Comparison of ENCODE assay signal across 3 cellular contexts in the genomic region with DNA sequence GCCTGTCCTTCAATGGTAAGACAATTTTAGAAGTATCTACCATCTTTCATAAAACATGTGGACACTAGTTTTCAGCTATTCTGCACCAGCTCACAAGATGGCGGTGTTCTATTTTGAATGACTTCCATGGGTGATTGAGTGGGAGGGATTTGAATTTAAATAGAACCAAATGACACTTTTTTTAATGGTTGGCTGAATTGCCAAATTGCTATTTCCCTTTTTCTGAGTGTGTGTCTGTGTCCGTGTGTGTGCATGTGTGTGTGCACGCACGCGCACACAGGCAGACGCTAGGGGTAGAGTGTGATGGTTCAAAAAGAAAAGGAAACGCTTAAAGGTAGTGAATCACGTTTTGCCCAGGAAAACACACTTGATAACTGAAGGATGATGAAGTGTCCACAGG.
TF ChIP-seq lines count a peak whose summit lies in the region.

No MANE protein-coding gene starts in this region.

TF ChIP-seq in SK-N-SH, 30 proteins besides CTCF, POLR2A, EP300 and RAD21 (continued from another document):
- TF ChIP-seq TCF12 (IDR thresholded peaks at IDR 0.05) = no peak
- no peak for TF ChIP-seq FOSL2 (IDR thresholded peaks at IDR 0.05; ENCODE audit: borderline replicate concordance, low read depth)
- TF ChIP-seq, protein P1, sequence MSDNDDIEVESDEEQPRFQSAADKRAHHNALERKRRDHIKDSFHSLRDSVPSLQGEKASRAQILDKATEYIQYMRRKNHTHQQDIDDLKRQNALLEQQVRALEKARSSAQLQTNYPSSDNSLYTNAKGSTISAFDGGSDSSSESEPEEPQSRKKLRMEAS (IDR thresholded peaks at IDR 0.05; ENCODE audit: low read depth) = no peak
- TF ChIP-seq CHD2 (IDR thresholded peaks at IDR 0.05; ENCODE audit: low read length, partially characterized antibody) = no peak
- TF ChIP-seq TEAD4 (IDR thresholded peaks at IDR 0.05; ENCODE audit: borderline replicate concordance, insufficient read depth) = no peak
- no peak for TF ChIP-seq RFX5 (IDR thresholded peaks at IDR 0.05; ENCODE audit: low read length)
- TF ChIP-seq, protein P2, sequence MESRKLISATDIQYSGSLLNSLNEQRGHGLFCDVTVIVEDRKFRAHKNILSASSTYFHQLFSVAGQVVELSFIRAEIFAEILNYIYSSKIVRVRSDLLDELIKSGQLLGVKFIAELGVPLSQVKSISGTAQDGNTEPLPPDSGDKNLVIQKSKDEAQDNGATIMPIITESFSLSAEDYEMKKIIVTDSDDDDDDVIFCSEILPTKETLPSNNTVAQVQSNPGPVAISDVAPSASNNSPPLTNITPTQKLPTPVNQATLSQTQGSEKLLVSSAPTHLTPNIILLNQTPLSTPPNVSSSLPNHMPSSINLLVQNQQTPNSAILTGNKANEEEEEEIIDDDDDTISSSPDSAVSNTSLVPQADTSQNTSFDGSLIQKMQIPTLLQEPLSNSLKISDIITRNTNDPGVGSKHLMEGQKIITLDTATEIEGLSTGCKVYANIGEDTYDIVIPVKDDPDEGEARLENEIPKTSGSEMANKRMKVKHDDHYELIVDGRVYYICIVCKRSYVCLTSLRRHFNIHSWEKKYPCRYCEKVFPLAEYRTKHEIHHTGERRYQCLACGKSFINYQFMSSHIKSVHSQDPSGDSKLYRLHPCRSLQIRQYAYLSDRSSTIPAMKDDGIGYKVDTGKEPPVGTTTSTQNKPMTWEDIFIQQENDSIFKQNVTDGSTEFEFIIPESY (IDR thresholded peaks at IDR 0.05; ENCODE audit: borderline replicate concordance, low read depth) = no peak
- no peak for TF ChIP-seq ELF1 (IDR thresholded peaks at IDR 0.05)
- no peak for TF ChIP-seq FOXJ3 (CRISPR knock-in tag; IDR thresholded peaks at IDR 0.05)
- TF ChIP-seq TAF1 (IDR thresholded peaks at IDR 0.05; ENCODE audit: borderline replicate concordance, low read depth, low read length) = no peak
- TF ChIP-seq NFIC (IDR thresholded peaks at IDR 0.05; ENCODE audit: borderline replicate concordance) = no peak
- no peak for TF ChIP-seq NRF1 (IDR thresholded peaks at IDR 0.05; ENCODE audit: low read depth, low read length)
- no peak for TF ChIP-seq MXI1 (IDR thresholded peaks at IDR 0.05; ENCODE audit: low read depth, low read length)
- no peak for TF ChIP-seq MEF2A (IDR thresholded peaks at IDR 0.05; ENCODE audit: borderline replicate concordance, low read depth)
- TF ChIP-seq SMC3 (IDR thresholded peaks at IDR 0.05; ENCODE audit: low read depth, low read length) = no peak
- TF ChIP-seq FOXM1 (IDR thresholded peaks at IDR 0.05; ENCODE audit: low read depth) = no peak
- TF ChIP-seq, protein P3, sequence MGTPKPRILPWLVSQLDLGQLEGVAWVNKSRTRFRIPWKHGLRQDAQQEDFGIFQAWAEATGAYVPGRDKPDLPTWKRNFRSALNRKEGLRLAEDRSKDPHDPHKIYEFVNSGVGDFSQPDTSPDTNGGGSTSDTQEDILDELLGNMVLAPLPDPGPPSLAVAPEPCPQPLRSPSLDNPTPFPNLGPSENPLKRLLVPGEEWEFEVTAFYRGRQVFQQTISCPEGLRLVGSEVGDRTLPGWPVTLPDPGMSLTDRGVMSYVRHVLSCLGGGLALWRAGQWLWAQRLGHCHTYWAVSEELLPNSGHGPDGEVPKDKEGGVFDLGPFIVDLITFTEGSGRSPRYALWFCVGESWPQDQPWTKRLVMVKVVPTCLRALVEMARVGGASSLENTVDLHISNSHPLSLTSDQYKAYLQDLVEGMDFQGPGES (IDR thresholded peaks at IDR 0.05; ENCODE audit: low read depth, low read length) = no peak
- TF ChIP-seq, protein P4, sequence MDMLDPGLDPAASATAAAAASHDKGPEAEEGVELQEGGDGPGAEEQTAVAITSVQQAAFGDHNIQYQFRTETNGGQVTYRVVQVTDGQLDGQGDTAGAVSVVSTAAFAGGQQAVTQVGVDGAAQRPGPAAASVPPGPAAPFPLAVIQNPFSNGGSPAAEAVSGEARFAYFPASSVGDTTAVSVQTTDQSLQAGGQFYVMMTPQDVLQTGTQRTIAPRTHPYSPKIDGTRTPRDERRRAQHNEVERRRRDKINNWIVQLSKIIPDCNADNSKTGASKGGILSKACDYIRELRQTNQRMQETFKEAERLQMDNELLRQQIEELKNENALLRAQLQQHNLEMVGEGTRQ (IDR thresholded peaks at IDR 0.05; ENCODE audit: borderline replicate concordance, low read depth, low read length) = no peak

TF ChIP-seq in SK-N-SH treated with all-trans-retinoic acid at 6 μM for 48 hours, 23 proteins besides CTCF, POLR2A, EP300 and RAD21 (continued from another document and continues in another):
- TF ChIP-seq, protein P5, sequence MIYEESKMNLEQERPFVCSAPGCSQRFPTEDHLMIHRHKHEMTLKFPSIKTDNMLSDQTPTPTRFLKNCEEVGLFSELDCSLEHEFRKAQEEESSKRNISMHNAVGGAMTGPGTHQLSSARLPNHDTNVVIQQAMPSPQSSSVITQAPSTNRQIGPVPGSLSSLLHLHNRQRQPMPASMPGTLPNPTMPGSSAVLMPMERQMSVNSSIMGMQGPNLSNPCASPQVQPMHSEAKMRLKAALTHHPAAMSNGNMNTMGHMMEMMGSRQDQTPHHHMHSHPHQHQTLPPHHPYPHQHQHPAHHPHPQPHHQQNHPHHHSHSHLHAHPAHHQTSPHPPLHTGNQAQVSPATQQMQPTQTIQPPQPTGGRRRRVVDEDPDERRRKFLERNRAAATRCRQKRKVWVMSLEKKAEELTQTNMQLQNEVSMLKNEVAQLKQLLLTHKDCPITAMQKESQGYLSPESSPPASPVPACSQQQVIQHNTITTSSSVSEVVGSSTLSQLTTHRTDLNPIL (CRISPR knock-in tag; IDR thresholded peaks at IDR 0.05; ENCODE audit: low read depth) = no peak
- TF ChIP-seq, protein P6, sequence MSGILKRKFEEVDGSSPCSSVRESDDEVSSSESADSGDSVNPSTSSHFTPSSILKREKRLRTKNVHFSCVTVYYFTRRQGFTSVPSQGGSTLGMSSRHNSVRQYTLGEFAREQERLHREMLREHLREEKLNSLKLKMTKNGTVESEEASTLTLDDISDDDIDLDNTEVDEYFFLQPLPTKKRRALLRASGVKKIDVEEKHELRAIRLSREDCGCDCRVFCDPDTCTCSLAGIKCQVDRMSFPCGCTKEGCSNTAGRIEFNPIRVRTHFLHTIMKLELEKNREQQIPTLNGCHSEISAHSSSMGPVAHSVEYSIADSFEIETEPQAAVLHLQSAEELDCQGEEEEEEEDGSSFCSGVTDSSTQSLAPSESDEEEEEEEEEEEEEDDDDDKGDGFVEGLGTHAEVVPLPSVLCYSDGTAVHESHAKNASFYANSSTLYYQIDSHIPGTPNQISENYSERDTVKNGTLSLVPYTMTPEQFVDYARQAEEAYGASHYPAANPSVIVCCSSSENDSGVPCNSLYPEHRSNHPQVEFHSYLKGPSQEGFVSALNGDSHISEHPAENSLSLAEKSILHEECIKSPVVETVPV (CRISPR knock-in tag; IDR thresholded peaks at IDR 0.05) = no peak
- no peak for TF ChIP-seq ZNF565 (CRISPR knock-in tag; conservative IDR thresholded peaks at IDR 0.05; ENCODE audit: low read depth)
- no peak for TF ChIP-seq ZNF70 (CRISPR knock-in tag; IDR thresholded peaks at IDR 0.05)
- no peak for TF ChIP-seq RARB (CRISPR knock-in tag; IDR thresholded peaks at IDR 0.05)
- TF ChIP-seq, protein P7, sequence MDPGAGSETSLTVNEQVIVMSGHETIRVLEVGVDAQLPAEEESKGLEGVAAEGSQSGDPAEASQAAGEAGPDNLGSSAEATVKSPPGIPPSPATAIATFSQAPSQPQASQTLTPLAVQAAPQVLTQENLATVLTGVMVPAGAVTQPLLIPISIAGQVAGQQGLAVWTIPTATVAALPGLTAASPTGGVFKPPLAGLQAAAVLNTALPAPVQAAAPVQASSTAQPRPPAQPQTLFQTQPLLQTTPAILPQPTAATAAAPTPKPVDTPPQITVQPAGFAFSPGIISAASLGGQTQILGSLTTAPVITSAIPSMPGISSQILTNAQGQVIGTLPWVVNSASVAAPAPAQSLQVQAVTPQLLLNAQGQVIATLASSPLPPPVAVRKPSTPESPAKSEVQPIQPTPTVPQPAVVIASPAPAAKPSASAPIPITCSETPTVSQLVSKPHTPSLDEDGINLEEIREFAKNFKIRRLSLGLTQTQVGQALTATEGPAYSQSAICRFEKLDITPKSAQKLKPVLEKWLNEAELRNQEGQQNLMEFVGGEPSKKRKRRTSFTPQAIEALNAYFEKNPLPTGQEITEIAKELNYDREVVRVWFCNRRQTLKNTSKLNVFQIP (CRISPR knock-in tag; IDR thresholded peaks at IDR 0.05; ENCODE audit: borderline replicate concordance, low read depth) = no peak
- no peak for TF ChIP-seq BACH2 (CRISPR knock-in tag; IDR thresholded peaks at IDR 0.05; ENCODE audit: borderline replicate concordance)
- TF ChIP-seq, protein P8, sequence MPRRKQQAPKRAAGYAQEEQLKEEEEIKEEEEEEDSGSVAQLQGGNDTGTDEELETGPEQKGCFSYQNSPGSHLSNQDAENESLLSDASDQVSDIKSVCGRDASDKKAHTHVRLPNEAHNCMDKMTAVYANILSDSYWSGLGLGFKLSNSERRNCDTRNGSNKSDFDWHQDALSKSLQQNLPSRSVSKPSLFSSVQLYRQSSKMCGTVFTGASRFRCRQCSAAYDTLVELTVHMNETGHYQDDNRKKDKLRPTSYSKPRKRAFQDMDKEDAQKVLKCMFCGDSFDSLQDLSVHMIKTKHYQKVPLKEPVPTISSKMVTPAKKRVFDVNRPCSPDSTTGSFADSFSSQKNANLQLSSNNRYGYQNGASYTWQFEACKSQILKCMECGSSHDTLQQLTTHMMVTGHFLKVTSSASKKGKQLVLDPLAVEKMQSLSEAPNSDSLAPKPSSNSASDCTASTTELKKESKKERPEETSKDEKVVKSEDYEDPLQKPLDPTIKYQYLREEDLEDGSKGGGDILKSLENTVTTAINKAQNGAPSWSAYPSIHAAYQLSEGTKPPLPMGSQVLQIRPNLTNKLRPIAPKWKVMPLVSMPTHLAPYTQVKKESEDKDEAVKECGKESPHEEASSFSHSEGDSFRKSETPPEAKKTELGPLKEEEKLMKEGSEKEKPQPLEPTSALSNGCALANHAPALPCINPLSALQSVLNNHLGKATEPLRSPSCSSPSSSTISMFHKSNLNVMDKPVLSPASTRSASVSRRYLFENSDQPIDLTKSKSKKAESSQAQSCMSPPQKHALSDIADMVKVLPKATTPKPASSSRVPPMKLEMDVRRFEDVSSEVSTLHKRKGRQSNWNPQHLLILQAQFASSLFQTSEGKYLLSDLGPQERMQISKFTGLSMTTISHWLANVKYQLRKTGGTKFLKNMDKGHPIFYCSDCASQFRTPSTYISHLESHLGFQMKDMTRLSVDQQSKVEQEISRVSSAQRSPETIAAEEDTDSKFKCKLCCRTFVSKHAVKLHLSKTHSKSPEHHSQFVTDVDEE (CRISPR knock-in tag; IDR thresholded peaks at IDR 0.05) = no peak
- TF ChIP-seq CSDC2 (CRISPR knock-in tag; IDR thresholded peaks at IDR 0.05) = no peak

TF ChIP-seq in K562, 482 proteins besides CTCF, POLR2A, EP300 and RAD21 (continues in another document):
- no peak for TF ChIP-seq ZNF695 (CRISPR knock-in tag; IDR thresholded peaks at IDR 0.05)
- no peak for TF ChIP-seq ZNF354B (CRISPR knock-in tag; IDR thresholded peaks at IDR 0.05)
- TF ChIP-seq ZNF668 (CRISPR knock-in tag; IDR thresholded peaks at IDR 0.05) = no peak
- no peak for TF ChIP-seq ZC3H11A (IDR thresholded peaks at IDR 0.05; ENCODE audit: low read depth, low read length)
- no peak for TF ChIP-seq GATAD2B (IDR thresholded peaks at IDR 0.05; ENCODE audit: borderline replicate concordance)
- TF ChIP-seq, protein P9, sequence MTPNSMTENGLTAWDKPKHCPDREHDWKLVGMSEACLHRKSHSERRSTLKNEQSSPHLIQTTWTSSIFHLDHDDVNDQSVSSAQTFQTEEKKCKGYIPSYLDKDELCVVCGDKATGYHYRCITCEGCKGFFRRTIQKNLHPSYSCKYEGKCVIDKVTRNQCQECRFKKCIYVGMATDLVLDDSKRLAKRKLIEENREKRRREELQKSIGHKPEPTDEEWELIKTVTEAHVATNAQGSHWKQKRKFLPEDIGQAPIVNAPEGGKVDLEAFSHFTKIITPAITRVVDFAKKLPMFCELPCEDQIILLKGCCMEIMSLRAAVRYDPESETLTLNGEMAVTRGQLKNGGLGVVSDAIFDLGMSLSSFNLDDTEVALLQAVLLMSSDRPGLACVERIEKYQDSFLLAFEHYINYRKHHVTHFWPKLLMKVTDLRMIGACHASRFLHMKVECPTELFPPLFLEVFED (CRISPR knock-in tag; conservative IDR thresholded peaks at IDR 0.05) = no peak
- TF ChIP-seq LARP7 (IDR thresholded peaks at IDR 0.05) = no peak
- TF ChIP-seq, protein P10, sequence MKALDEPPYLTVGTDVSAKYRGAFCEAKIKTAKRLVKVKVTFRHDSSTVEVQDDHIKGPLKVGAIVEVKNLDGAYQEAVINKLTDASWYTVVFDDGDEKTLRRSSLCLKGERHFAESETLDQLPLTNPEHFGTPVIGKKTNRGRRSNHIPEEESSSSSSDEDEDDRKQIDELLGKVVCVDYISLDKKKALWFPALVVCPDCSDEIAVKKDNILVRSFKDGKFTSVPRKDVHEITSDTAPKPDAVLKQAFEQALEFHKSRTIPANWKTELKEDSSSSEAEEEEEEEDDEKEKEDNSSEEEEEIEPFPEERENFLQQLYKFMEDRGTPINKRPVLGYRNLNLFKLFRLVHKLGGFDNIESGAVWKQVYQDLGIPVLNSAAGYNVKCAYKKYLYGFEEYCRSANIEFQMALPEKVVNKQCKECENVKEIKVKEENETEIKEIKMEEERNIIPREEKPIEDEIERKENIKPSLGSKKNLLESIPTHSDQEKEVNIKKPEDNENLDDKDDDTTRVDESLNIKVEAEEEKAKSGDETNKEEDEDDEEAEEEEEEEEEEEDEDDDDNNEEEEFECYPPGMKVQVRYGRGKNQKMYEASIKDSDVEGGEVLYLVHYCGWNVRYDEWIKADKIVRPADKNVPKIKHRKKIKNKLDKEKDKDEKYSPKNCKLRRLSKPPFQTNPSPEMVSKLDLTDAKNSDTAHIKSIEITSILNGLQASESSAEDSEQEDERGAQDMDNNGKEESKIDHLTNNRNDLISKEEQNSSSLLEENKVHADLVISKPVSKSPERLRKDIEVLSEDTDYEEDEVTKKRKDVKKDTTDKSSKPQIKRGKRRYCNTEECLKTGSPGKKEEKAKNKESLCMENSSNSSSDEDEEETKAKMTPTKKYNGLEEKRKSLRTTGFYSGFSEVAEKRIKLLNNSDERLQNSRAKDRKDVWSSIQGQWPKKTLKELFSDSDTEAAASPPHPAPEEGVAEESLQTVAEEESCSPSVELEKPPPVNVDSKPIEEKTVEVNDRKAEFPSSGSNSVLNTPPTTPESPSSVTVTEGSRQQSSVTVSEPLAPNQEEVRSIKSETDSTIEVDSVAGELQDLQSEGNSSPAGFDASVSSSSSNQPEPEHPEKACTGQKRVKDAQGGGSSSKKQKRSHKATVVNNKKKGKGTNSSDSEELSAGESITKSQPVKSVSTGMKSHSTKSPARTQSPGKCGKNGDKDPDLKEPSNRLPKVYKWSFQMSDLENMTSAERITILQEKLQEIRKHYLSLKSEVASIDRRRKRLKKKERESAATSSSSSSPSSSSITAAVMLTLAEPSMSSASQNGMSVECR (CRISPR knock-in tag; IDR thresholded peaks at IDR 0.05) = no peak
- no peak for TF ChIP-seq TRIM28 (IDR thresholded peaks at IDR 0.05)
- no peak for TF ChIP-seq ZFP1 (CRISPR knock-in tag; IDR thresholded peaks at IDR 0.05)
- TF ChIP-seq MCM5 (IDR thresholded peaks at IDR 0.05; ENCODE audit: low read depth) = no peak
- no peak for TF ChIP-seq MYNN (IDR thresholded peaks at IDR 0.05)
- TF ChIP-seq MYNN (CRISPR knock-in tag; IDR thresholded peaks at IDR 0.05) = no peak
- TF ChIP-seq ZC3H4 (CRISPR knock-in tag; IDR thresholded peaks at IDR 0.05; ENCODE audit: borderline replicate concordance) = no peak
